In the genomic region with DNA sequence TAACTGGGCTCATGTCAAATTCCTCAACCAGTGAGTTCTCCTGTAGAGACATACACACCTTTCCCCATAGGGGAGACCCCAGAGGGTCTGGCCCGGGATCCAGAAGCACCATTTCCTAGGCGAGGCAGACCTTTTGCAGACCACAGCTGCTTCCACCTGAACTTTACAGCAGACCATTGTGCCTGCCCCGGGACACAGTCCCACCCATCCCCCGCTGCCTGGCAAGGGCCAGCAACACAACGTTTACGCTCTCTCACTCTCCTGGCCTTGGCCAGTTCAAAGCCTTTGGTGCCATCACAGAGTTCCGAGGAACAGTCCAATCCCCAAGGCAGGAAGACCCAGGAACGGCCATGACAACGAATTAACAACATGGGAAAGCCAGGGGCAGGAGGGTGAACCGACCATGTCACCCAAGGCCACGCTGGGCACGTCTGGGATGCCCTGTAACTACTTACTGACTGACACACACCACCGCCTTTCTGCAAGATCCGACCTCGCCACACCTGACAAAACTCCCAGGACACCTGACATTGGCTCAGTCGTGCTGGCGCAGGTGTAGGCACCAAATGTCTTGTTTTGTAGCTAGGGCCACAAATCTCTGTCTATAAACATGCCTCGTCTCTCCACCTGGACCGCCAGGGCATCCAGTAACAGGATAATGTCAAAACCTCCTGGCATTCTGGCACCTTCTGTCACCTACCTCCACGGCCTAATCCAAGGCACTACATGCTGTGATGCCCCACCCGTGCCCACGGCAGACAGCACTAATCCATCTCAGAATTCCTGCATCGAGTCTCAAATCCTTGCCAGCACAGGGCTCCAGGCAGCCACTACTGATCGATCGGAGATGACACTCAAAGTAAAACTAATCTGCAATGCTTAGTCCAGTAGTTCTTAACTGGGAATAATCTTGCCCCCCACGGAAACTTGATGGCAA, we compare ENCODE assay signal across 8 cellular contexts. TPM values are rescaled to one million over a fixed set of nuclear protein-coding genes. Genes with fewer than 3 reads are reported as not detected.
DNase-seq lines count a peak whose midpoint lies in the region; ATAC-seq, FAIRE-seq and TF ChIP-seq lines count a peak whose summit lies in the region.

No MANE protein-coding gene starts in this region.

- H3F3A ChIP-seq in SK-N-SH (replicated peaks; ENCODE audit: insufficient read depth), result peaks cover 98% of the 10 kb centered on the region

- peak overlapping the region; percentile 84 to 98 for H3K27ac ChIP-seq in SK-N-SH (ENCODE audit: low read depth in 2 of 2, low read length in 1 of 2)
- H3K27ac ChIP-seq in ascending aorta, result peak overlapping the region; percentile 98 to 99
- peak overlapping the region; percentile 5 to 53 (median 31) for H3K27ac ChIP-seq in right lobe of liver
- H3K27ac ChIP-seq in substantia nigra (ENCODE audit: low read depth, low read length, poor library complexity, severe bottlenecking), result peak overlapping the region; percentile 95

- intact Hi-C loops in ascending aorta (cut with DNase I), result no loop called here
- intact Hi-C loops in right lobe of liver (cut with DNase I), result no loop called here

- peaks cover 52 to 69% of the 10 kb centered on the region in 2 experiments for H3K36me3 ChIP-seq in SK-N-SH (replicated peaks in 1 of 2; ENCODE audit: control insufficient read depth in 1 of 2, insufficient read depth in 2 of 2, low read length in 1 of 2)
- peaks cover 63 to 74% of the 10 kb centered on the region in 2 donors for H3K36me3 ChIP-seq in ascending aorta
- peaks cover 0 to 82% (median 23%) of the 10 kb centered on the region in 4 donors for H3K36me3 ChIP-seq in right lobe of liver

- H3K9me2 ChIP-seq in SK-N-SH, result no peaks in the 10 kb centered on the region

- no peak for TF ChIP-seq RAD21 in SK-N-SH (IDR thresholded peaks at IDR 0.05; ENCODE audit: low read length)

- TF ChIP-seq EP300 in SK-N-SH (IDR thresholded peaks at IDR 0.05; ENCODE audit: borderline replicate concordance in 1 of 2, low read depth in 1 of 2, low read length in 1 of 2), result no peak

- no peaks in the 10 kb centered on the region for H3K9me3 ChIP-seq in SK-N-SH
- H3K9me3 ChIP-seq in ascending aorta, result no peaks in the 10 kb centered on the region
- no peaks in the 10 kb centered on the region for H3K9me3 ChIP-seq in right lobe of liver

- H3K4me1 ChIP-seq in SK-N-SH (ENCODE audit: control insufficient read depth in 1 of 2, insufficient read depth in 2 of 2, low read depth in 1 of 2, low read length in 1 of 2) (peaks cover 39 to 84% of the 10 kb centered on the region in 2 experiments), ascending aorta (peaks cover 67 to 96% of the 10 kb centered on the region in 2 donors), right lobe of liver (peaks cover 0 to 59% (median 17%) of the 10 kb centered on the region in 4 donors)

- no peak for TF ChIP-seq POLR2A in right lobe of liver (IDR thresholded peaks at IDR 0.05)

- H3K4me3 ChIP-seq in SK-N-SH (ENCODE audit: low read depth in 2 of 2, low read length in 1 of 2) (no peak overlapping the region), ascending aorta (peak overlapping the region; percentile 3 to 37), right lobe of liver (no peak overlapping the region)

- 82% methylated on average over 26 of the region's 26 CpGs for WGBS in SK-N-SH (ENCODE audit: low lambda C conversion rate)
- 55% methylated on average over 18 of the region's 26 CpGs for WGBS in right lobe of liver (ENCODE audit: insufficient coverage, low coverage, low lambda C conversion rate, missing lambda C conversion rate)

- no peak for TF ChIP-seq CTCF in SK-N-SH (IDR thresholded peaks at IDR 0.05)
- no peak for TF ChIP-seq CTCF in ascending aorta (IDR thresholded peaks at IDR 0.05)
- no peak for TF ChIP-seq CTCF in right lobe of liver (IDR thresholded peaks at IDR 0.05)
- TF ChIP-seq CTCF in D721Med (IDR thresholded peaks at IDR 0.05; ENCODE audit: insufficient read depth, missing control alignments), result no peak

- no peaks in the 10 kb centered on the region for H3K27me3 ChIP-seq in SK-N-SH (ENCODE audit: insufficient read depth)
- H3K27me3 ChIP-seq in ascending aorta, result no peaks in the 10 kb centered on the region
- H3K27me3 ChIP-seq in right lobe of liver, result no peaks in the 10 kb centered on the region

- H2AFZ ChIP-seq in SK-N-SH (ENCODE audit: low read depth), result no peak overlapping the region

- peaks cover 99% of the 10 kb centered on the region for H3K79me2 ChIP-seq in SK-N-SH (ENCODE audit: insufficient read depth)

- peak overlapping the region; percentile 44 for H3K4me2 ChIP-seq in SK-N-SH

- FAIRE-seq in D721Med (lab: Jason Lieb, UNC), result no peak

- CTCF ChIA-PET in SK-N-SH (lab: Yijun Ruan, JAX), result interaction anchor here (0.6 to 1.6 kb wide), 2 partner anchors 84 to 134 kb away, joined by 3 to 5 read pairs; no protein-coding TSS in a partner anchor

- peak overlapping the region; percentile 38; the same call in 1 of the 2 replicates for H3K9ac ChIP-seq in SK-N-SH

- peaks cover 43% of the 10 kb centered on the region for H4K20me1 ChIP-seq in SK-N-SH (ENCODE audit: insufficient read depth)

- POLR2A ChIA-PET in SK-N-SH (lab: Yijun Ruan, JAX), result no interaction called here

- ATAC-seq in SK-N-SH treated with all-trans-retinoic acid at 6 μM for 48 hours (no peak), right lobe of liver (peak in 1 of 4 donors; percentile 31)

- DNase-seq in SK-N-SH (no peak), ascending aorta (ENCODE audit: low spot score in 2 of 2) (no peak), right lobe of liver (no peak), substantia nigra (lab: John Stamatoyannopoulos, UW) (peak in 10 of 49 donors; percentile 10 to 59 (median 34)), Ammon's horn (ENCODE audit: low spot score) (no peak), D721Med (ENCODE audit: insufficient read length, low spot score) (no peak), SKM-1 treated with dmso at 0.1 percent for 144 hours (lab: John Stamatoyannopoulos, UW; ENCODE audit: unreplicated experiment) (no peak)

TF ChIP-seq in SK-N-SH, 30 proteins besides CTCF, POLR2A, EP300 and RAD21:
- TF ChIP-seq RCOR1 (IDR thresholded peaks at IDR 0.05; ENCODE audit: low read length) (no peak), FOXJ3 (CRISPR knock-in tag; IDR thresholded peaks at IDR 0.05) (no peak)

TF ChIP-seq in SK-N-SH treated with all-trans-retinoic acid at 6 μM for 48 hours, 23 proteins besides CTCF, POLR2A, EP300 and RAD21:
- TF ChIP-seq ISL1 (CRISPR knock-in tag; IDR thresholded peaks at IDR 0.05) (no peak), ZC3H10 (CRISPR knock-in tag; IDR thresholded peaks at IDR 0.05) (no peak), ZFP3 (CRISPR knock-in tag; IDR thresholded peaks at IDR 0.05) (no peak), BACH2 (CRISPR knock-in tag; IDR thresholded peaks at IDR 0.05; ENCODE audit: borderline replicate concordance) (no peak), ZNF565 (CRISPR knock-in tag; conservative IDR thresholded peaks at IDR 0.05; ENCODE audit: low read depth) (no peak), SNAI2 (CRISPR knock-in tag; IDR thresholded peaks at IDR 0.05) (no peak), ESRRG (CRISPR knock-in tag; IDR thresholded peaks at IDR 0.05) (no peak), TOX (CRISPR knock-in tag; IDR thresholded peaks at IDR 0.05; ENCODE audit: borderline replicate concordance) (no peak), PPARA (CRISPR knock-in tag; IDR thresholded peaks at IDR 0.05; ENCODE audit: borderline replicate concordance) (no peak), TCF4 (CRISPR knock-in tag; IDR thresholded peaks at IDR 0.05; ENCODE audit: borderline replicate concordance) (no peak), ZNF8 (CRISPR knock-in tag; IDR thresholded peaks at IDR 0.05) (no peak), GLIS3 (CRISPR knock-in tag; IDR thresholded peaks at IDR 0.05) (no peak), ARNTL (CRISPR knock-in tag; IDR thresholded peaks at IDR 0.05; ENCODE audit: borderline replicate concordance, low read depth) (no peak)
- TF ChIP-seq, protein P1, sequence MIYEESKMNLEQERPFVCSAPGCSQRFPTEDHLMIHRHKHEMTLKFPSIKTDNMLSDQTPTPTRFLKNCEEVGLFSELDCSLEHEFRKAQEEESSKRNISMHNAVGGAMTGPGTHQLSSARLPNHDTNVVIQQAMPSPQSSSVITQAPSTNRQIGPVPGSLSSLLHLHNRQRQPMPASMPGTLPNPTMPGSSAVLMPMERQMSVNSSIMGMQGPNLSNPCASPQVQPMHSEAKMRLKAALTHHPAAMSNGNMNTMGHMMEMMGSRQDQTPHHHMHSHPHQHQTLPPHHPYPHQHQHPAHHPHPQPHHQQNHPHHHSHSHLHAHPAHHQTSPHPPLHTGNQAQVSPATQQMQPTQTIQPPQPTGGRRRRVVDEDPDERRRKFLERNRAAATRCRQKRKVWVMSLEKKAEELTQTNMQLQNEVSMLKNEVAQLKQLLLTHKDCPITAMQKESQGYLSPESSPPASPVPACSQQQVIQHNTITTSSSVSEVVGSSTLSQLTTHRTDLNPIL (CRISPR knock-in tag; IDR thresholded peaks at IDR 0.05; ENCODE audit: low read depth), result no peak
- TF ChIP-seq, protein P2, sequence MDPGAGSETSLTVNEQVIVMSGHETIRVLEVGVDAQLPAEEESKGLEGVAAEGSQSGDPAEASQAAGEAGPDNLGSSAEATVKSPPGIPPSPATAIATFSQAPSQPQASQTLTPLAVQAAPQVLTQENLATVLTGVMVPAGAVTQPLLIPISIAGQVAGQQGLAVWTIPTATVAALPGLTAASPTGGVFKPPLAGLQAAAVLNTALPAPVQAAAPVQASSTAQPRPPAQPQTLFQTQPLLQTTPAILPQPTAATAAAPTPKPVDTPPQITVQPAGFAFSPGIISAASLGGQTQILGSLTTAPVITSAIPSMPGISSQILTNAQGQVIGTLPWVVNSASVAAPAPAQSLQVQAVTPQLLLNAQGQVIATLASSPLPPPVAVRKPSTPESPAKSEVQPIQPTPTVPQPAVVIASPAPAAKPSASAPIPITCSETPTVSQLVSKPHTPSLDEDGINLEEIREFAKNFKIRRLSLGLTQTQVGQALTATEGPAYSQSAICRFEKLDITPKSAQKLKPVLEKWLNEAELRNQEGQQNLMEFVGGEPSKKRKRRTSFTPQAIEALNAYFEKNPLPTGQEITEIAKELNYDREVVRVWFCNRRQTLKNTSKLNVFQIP (CRISPR knock-in tag; IDR thresholded peaks at IDR 0.05; ENCODE audit: borderline replicate concordance, low read depth), result no peak
TF ChIP-seq in SK-N-SH treated with all-trans-retinoic acid at 6 μM for 48 hours: peak in this region for 0.

RNA-seq across cellular contexts. Expression of a gene that starts 51.3 kb away (rescaled TPM):
- polyA plus RNA-seq in SK-N-SH (2012; rRNA removed), result 202 and 303 TPM in 2 replicates
- 181 and 225 TPM in 2 replicates for polyA plus RNA-seq in SK-N-SH (2012; cell fraction: cytosol; rRNA removed)
- polyA plus RNA-seq in SK-N-SH (2012; cell fraction: nucleus; rRNA removed), result 401 and 439 TPM in 2 replicates
- 1,114 TPM for total RNA-seq in ascending aorta
- 100 to 1,000 TPM; 168 to 435 (median 222) TPM for total RNA-seq in right lobe of liver

Comparison
In these comparisons a context has a peak if more than half of its experiments do, and no peak if none do; other contexts are left out.
1. H3K27ac ChIP-seq: peak in every context shown above with its lines; median percentile 98 in ascending aorta; 95 in substantia nigra; 91 in SK-N-SH; 31 in right lobe of liver.
2. H3K4me3 ChIP-seq: peak in ascending aorta (2 of 2); none in SK-N-SH (0 of 2) and right lobe of liver (0 of 3).